Comparison of ENCODE assay signal across 15 cellular contexts in genomic region chr20:40462600-40462999, GRCh38.
"Had no signal": no experiment of that assay in that cellular context is flagged by ENCODE, and none has a peak within 500 bp of the region (broad histone marks: within the 10 kb centered on the region; RNA-seq: fewer than 3 reads in every experiment).

No MANE protein-coding gene starts in this region.

- H3K27ac Mint-ChIP-seq: activated naive CD8-positive, alpha-beta T cell treated with anti-CD3 and anti-CD28 coated beads for 36 hours; natural killer cell had no signal

- H3K27ac ChIP-seq: psoas muscle had no signal

- H3K4me3 Mint-ChIP-seq: activated naive CD8-positive, alpha-beta T cell treated with anti-CD3 and anti-CD28 coated beads for 36 hours; natural killer cell had no signal

- ATAC-seq: mucosa of descending colon; natural killer cell; stimulated activated naive CD8-positive, alpha-beta T cell treated with anti-CD3 and anti-CD28 coated beads, Interleukin-15, Interleukin-2, amounts not matched to agents 100 U/mL and 50 U/mL, for 24 hours had no signal

- H3K27me3 Mint-ChIP-seq: activated naive CD8-positive, alpha-beta T cell treated with anti-CD3 and anti-CD28 coated beads for 36 hours had no signal

- H3K4me3 ChIP-seq: dorsolateral prefrontal cortex, mucosa of descending colon, psoas muscle, upper lobe of left lung had no signal

- H3K4me1 ChIP-seq: psoas muscle had no signal

- H3K9me3 Mint-ChIP-seq: activated naive CD8-positive, alpha-beta T cell treated with anti-CD3 and anti-CD28 coated beads for 36 hours; natural killer cell had no signal

- H3K36me3 Mint-ChIP-seq: activated naive CD8-positive, alpha-beta T cell treated with anti-CD3 and anti-CD28 coated beads for 36 hours; natural killer cell had no signal

- DNase-seq: activated CD4-positive, alpha-beta T cell treated with anti-CD3 and anti-CD28 coated beads for 1 hour; activated CD4-positive, alpha-beta T cell treated with anti-CD3 and anti-CD28 coated beads, Interleukin-2, amount 50 U/mL, for 48 hours; activated gamma-delta T cell treated with Interleukin-2 at 50 U/mL for 16 hours; activated naive CD8-positive, alpha-beta T cell treated with anti-CD3 and anti-CD28 coated beads for 36 hours; activated T-cell treated with anti-CD3 and anti-CD28 coated beads, Interleukin-2, amount 50 U/mL, for 48 hours; foreskin melanocyte; natural killer cell; occipital lobe; psoas muscle; stimulated activated CD4-positive, alpha-beta T cell treated with anti-CD3 and anti-CD28 coated beads, Interleukin-4, amount 100 ng/mL, for 1 hour; stimulated activated CD8-positive, alpha-beta memory T cell treated with anti-CD3 and anti-CD28 coated beads, Interleukin-4, amount 100 ng/mL, for 48 hours; stimulated activated naive CD8-positive, alpha-beta T cell treated with anti-CD3 and anti-CD28 coated beads, Interleukin-15, Interleukin-2, amounts not matched to agents 100 U/mL and 50 U/mL, for 24 hours; upper lobe of left lung had no signal

- H3K9me3 ChIP-seq: mucosa of descending colon, psoas muscle, upper lobe of left lung had no signal

- H3K36me3 ChIP-seq: upper lobe of left lung had no signal

- H3K4me1 Mint-ChIP-seq: activated naive CD8-positive, alpha-beta T cell treated with anti-CD3 and anti-CD28 coated beads for 36 hours; natural killer cell had no signal

- H3K27me3 ChIP-seq: dorsolateral prefrontal cortex, upper lobe of left lung had no signal
